ENCODE assay signal across 8 cellular contexts in genomic region chr6:33298773-33299236, GRCh38. TPM values are rescaled to one million over a fixed set of nuclear protein-coding genes. Genes with fewer than 3 reads are reported as not detected.
DNase-seq lines count a peak whose midpoint lies in the region; ATAC-seq and TF ChIP-seq lines count a peak whose summit lies in the region.

Gene RGL2, minus strand, starts transcription at chr6:33298942. Its CDS starts 332 bp downstream, at chr6:33298610.

- WGBS in GM23248 (ENCODE audit: low coverage in 1 of 2, low lambda C conversion rate in 2 of 2, missing lambda C conversion rate in 2 of 2), 2 experiments = 2 to 3% methylated on average over 11 to 30 of the region's 34 CpGs
- 0 to 1% methylated on average over 34 of the region's 34 CpGs for WGBS in ectodermal cell, 2 experiments
- 0 to 1% methylated on average over 29 to 34 of the region's 34 CpGs for WGBS in lower leg skin, 2 donors

- H3K9me3 ChIP-seq in GM23248 (ENCODE audit: low read depth) (no peaks in the 10 kb centered on the region), ectodermal cell (ENCODE audit: control insufficient read depth, low read length) (no peaks in the 10 kb centered on the region)

- H3K4me3 ChIP-seq in GM23248 = peak within 1 kb of the TSS; percentile 96
- H3K4me3 ChIP-seq in ectodermal cell (ENCODE audit: insufficient read depth, low read depth, low read length) = peak within 1 kb of the TSS; percentile 88
- H3K4me3 ChIP-seq in lower leg skin (ENCODE audit: low read depth, poor library complexity, severe bottlenecking) = peak within 1 kb of the TSS; percentile 76

- TF ChIP-seq POLR2A in lower leg skin (IDR thresholded peaks at IDR 0.05) = no peak

- no peaks in the 10 kb centered on the region for H3K9me2 ChIP-seq in GM23248 (ENCODE audit: insufficient read depth)

- H3K27ac ChIP-seq in GM23248 = peak within 1 kb of the TSS; percentile 97
- peak within 1 kb of the TSS; percentile 97 for H3K27ac ChIP-seq in ectodermal cell (ENCODE audit: insufficient read depth, low read depth, low read length, poor library complexity, severe bottlenecking)

- no peaks in the 10 kb centered on the region for H3K9me3 Mint-ChIP-seq in activated B cell treated with CpG ODN at 0.5 μM for 24 hours

- H3K27me3 Mint-ChIP-seq in activated B cell treated with CpG ODN at 0.5 μM for 24 hours = no peaks in the 10 kb centered on the region

- peaks cover 13% of the 10 kb centered on the region for H3F3A ChIP-seq in GM23248 (ENCODE audit: insufficient read depth)

- H3K79me2 ChIP-seq in GM23248 (ENCODE audit: insufficient read depth) = peaks cover 36% of the 10 kb centered on the region

- H3K27ac Mint-ChIP-seq in activated B cell treated with CpG ODN at 0.5 μM for 24 hours = peak within 1 kb of the TSS; percentile 98

- peak within 1 kb of the TSS; percentile 80 for H2AFZ ChIP-seq in GM23248

- H3K4me3 Mint-ChIP-seq in activated B cell treated with CpG ODN at 0.5 μM for 24 hours = peak within 1 kb of the TSS; percentile 96

- peak within 1 kb of the TSS; percentile 92 for H3K4me2 ChIP-seq in GM23248 (ENCODE audit: unreplicated experiment)

- intact Hi-C loops in activated B cell treated with CpG ODN at 0.5 μM for 24 hours (cut with micrococcal nuclease) = loop anchor here (1.0 to 5.0 kb wide), 11 partner anchors 10 to 137 kb away; partner anchors contain the start of genes B3GALT4, KIFC1, PFDN6 and RXRB
- intact Hi-C loops in lower leg skin (cut with DNase I; ENCODE audit: low total_unique reads) = no loop called here

- H4K20me1 ChIP-seq in GM23248 (ENCODE audit: insufficient read depth) = no peaks in the 10 kb centered on the region

- H3K27me3 ChIP-seq in GM23248 (replicated peaks; ENCODE audit: insufficient read depth) = no peaks in the 10 kb centered on the region
- H3K27me3 ChIP-seq in ectodermal cell (ENCODE audit: control insufficient read depth, insufficient read depth, low read length, poor library complexity, severe bottlenecking) = no peaks in the 10 kb centered on the region

- H3K36me3 Mint-ChIP-seq in activated B cell treated with CpG ODN at 0.5 μM for 24 hours (ENCODE audit: low read depth) = peaks cover 74% of the 10 kb centered on the region

- POLR2A ChIA-PET in activated B cell treated with CpG ODN at 0.5 μM for 24 hours (lab: Charles Lee) = interaction anchor here (0.6 to 5.3 kb wide), 23 partner anchors 9 to 1560 kb away, joined by 3 to 84 read pairs (median 5); partner anchors contain the start of genes B3GALT4, CUTA, PFDN6 and RING1

- TF ChIP-seq CTCF in activated B cell treated with CpG ODN at 0.5 μM for 24 hours (IDR thresholded peaks at IDR 0.05) (no peak), lower leg skin (IDR thresholded peaks at IDR 0.05) (no peak)

- H3K4me1 Mint-ChIP-seq in activated B cell treated with CpG ODN at 0.5 μM for 24 hours = peaks cover 32% of the 10 kb centered on the region

- peak; percentile 45 for ATAC-seq in activated B cell treated with CpG ODN at 0.5 μM for 24 hours (ENCODE audit: low read depth)

- DNase-seq in G401 (ENCODE audit: low spot score) (peak; percentile 64), GM23248 (peak; percentile 79), MV-4-11 (lab: John Stamatoyannopoulos, UW) (peak; percentile 63), activated B cell treated with CpG ODN at 0.5 μM for 24 hours (peak; percentile 63), lower leg skin (ENCODE audit: low spot score in 2 of 2) (peak; percentile 82 to 97), NCI-H1048 (lab: John Stamatoyannopoulos, UW) (no peak)
- peak; percentile 39 to 47 for DNase-seq in stimulated activated CD8-positive, alpha-beta memory T cell treated with anti-CD3 and anti-CD28 coated beads, Interleukin-15, amount 100 ng/mL, for 4 hours (ENCODE audit: low read depth in 2 of 2)

- CTCF ChIA-PET in activated B cell treated with CpG ODN at 0.5 μM for 24 hours (lab: Charles Lee) = interaction anchor here (0.7 to 3.2 kb wide), 9 partner anchors 10 to 46 kb away, joined by 3 to 17 read pairs (median 4); partner anchors contain the start of genes B3GALT4, PFDN6, WDR46 and ZBTB22

- H3K4me1 ChIP-seq in GM23248 (ENCODE audit: insufficient read depth) (peaks cover 10% of the 10 kb centered on the region; the same call in 1 of the 2 replicates), ectodermal cell (ENCODE audit: control insufficient read depth, insufficient read depth, low read length) (peaks cover 2% of the 10 kb centered on the region)

- H3K9ac ChIP-seq in GM23248 = peak within 1 kb of the TSS; percentile 95

- in situ Hi-C loops in G401 (cut with HindIII; ENCODE audit: low sequenced_read_pairs) (no loop called here), GM23248 (cut with MboI) (no loop called here)

- H3K36me3 ChIP-seq in GM23248 (ENCODE audit: low read depth) (peaks cover 6% of the 10 kb centered on the region; the same call in 1 of the 2 replicates), ectodermal cell (ENCODE audit: control insufficient read depth, insufficient read depth, low read length) (no peaks in the 10 kb centered on the region)

RNA-seq across cellular contexts. Expression of gene RGL2, which starts in this region (rescaled TPM):
- total RNA-seq in G401 (2014; rRNA removed; shearing (Covaris generic)) = 58.4 and 62.4 TPM in 2 replicates
- 18.5 and 21.1 TPM in 2 replicates for total RNA-seq in GM23248 (2014; rRNA removed; shearing (Covaris generic))
- polyA plus RNA-seq in GM23248 (2016; fragmentation: Nextera tagmentation; extraction: Ambion mirVana) = 22.4 and 23.3 TPM in 2 replicates
- total RNA-seq in activated B cell treated with CpG ODN at 0.5 μM for 24 hours (54.7 and 66.5 TPM in 2 replicates), lower leg skin (10 to 100 TPM; 79.7 to 95.3 (median 84.4) TPM)
- 67.4 TPM for polyA plus RNA-seq in ectodermal cell (2013, experiment 1 of 4)
- polyA plus RNA-seq in ectodermal cell (2013, experiment 2 of 4) = 69.1 TPM
- polyA plus RNA-seq in ectodermal cell (2013, experiment 3 of 4) = 52.0 TPM
- polyA plus RNA-seq in ectodermal cell (2013, experiment 4 of 4) = 65.9 TPM
